ENCODE assay signal across 1 cellular context in the genomic region with DNA sequence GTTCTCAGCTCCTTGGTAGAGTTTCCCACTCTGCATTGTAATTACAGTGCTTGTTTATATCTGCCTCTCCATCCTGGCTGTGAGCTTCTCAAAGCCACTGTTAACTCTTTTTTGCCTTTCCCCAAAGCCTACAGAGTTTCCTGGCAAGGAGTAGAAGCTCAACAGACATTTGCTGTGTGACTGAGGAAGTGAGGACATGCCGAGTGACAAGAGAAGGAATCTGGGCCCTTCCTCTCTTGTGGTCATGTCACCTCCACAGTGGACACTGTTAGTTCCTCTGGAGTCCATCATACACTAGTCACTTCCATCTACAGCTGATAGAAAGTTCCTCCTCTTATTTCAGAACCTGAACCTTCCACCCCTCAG.
TF ChIP-seq lines count a peak whose summit lies in the region.

No MANE protein-coding gene starts in this region.

TF ChIP-seq in HepG2, 621 proteins besides CTCF, POLR2A, EP300 and RAD21:
- no peak for TF ChIP-seq ZNF878 (CRISPR knock-in tag; IDR thresholded peaks at IDR 0.05)
- no peak for TF ChIP-seq ZMYM3 (CRISPR knock-in tag; IDR thresholded peaks at IDR 0.05)
- TF ChIP-seq, protein P1, sequence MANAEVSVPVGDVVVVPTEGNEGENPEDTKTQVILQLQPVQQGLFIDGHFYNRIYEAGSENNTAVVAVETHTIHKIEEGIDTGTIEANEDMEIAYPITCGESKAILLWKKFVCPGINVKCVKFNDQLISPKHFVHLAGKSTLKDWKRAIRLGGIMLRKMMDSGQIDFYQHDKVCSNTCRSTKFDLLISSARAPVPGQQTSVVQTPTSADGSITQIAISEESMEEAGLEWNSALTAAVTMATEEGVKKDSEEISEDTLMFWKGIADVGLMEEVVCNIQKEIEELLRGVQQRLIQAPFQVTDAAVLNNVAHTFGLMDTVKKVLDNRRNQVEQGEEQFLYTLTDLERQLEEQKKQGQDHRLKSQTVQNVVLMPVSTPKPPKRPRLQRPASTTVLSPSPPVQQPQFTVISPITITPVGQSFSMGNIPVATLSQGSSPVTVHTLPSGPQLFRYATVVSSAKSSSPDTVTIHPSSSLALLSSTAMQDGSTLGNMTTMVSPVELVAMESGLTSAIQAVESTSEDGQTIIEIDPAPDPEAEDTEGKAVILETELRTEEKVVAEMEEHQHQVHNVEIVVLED (CRISPR knock-in tag; IDR thresholded peaks at IDR 0.05; ENCODE audit: borderline replicate concordance), result no peak
- TF ChIP-seq PCBP2 (optimal IDR thresholded peaks at IDR 0.05; ENCODE audit: low read depth, low read length, poor library complexity, severe bottlenecking), result no peak
- no peak for TF ChIP-seq PAF1 (CRISPR knock-in tag; IDR thresholded peaks at IDR 0.05)
- TF ChIP-seq ZFAT (CRISPR knock-in tag; conservative IDR thresholded peaks at IDR 0.05), result no peak
- no peak for TF ChIP-seq CEBPB (IDR thresholded peaks at IDR 0.05; ENCODE audit: borderline replicate concordance, low read depth, low read length)
- no peak for TF ChIP-seq GATAD1 (CRISPR knock-in tag; IDR thresholded peaks at IDR 0.05)
- TF ChIP-seq ZNF775 (CRISPR knock-in tag; IDR thresholded peaks at IDR 0.05; ENCODE audit: borderline replicate concordance), result no peak
- no peak for TF ChIP-seq ZNF788 (CRISPR knock-in tag; IDR thresholded peaks at IDR 0.05; ENCODE audit: borderline replicate concordance)
- no peak for TF ChIP-seq MAZ (IDR thresholded peaks at IDR 0.05; ENCODE audit: borderline replicate concordance, low read depth, low read length)
- no peak for TF ChIP-seq MAZ (CRISPR knock-in tag; IDR thresholded peaks at IDR 0.05; ENCODE audit: low read depth)
- TF ChIP-seq, protein P2, sequence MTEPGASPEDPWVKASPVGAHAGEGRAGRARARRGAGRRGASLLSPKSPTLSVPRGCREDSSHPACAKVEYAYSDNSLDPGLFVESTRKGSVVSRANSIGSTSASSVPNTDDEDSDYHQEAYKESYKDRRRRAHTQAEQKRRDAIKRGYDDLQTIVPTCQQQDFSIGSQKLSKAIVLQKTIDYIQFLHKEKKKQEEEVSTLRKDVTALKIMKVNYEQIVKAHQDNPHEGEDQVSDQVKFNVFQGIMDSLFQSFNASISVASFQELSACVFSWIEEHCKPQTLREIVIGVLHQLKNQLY (CRISPR knock-in tag; IDR thresholded peaks at IDR 0.05), result no peak
